In genomic region chr2:139813340-139813739, GRCh38 we compare ENCODE assay signal across 18 cellular contexts.
DNase-seq lines count a peak whose midpoint lies in the region; ATAC-seq and TF ChIP-seq lines count a peak whose summit lies in the region.
"Had no signal": no experiment of that assay in that cellular context is flagged by ENCODE, and none has a peak within 500 bp of the region (broad histone marks: within the 10 kb centered on the region; RNA-seq: fewer than 3 reads in every experiment).

No MANE protein-coding gene starts in this region.

- TF ChIP-seq POLR2A in stomach (IDR thresholded peaks at IDR 0.05), result no peak

- WGBS in stomach, 5 donors, result 85 to 89% (median 88%) methylated on average over 2 of the region's 2 CpGs

- TF ChIP-seq CTCF in stomach (IDR thresholded peaks at IDR 0.05), result no peak

- DNase-seq in DMS 273 (lab: John Stamatoyannopoulos, UW; ENCODE audit: unreplicated experiment) (peak; percentile 48), NCI-H2171 treated with DMSO at 0.1 percent for 48 hours (lab: John Stamatoyannopoulos, UW) (peak; percentile 84), NCI-H69 (lab: John Stamatoyannopoulos, UW) (peak; percentile 100), superior temporal gyrus (ENCODE audit: extremely low spot score) (peak; percentile 44), stomach (no peak)
- DNase-seq in activated CD4-positive, alpha-beta memory T cell treated with anti-CD3 and anti-CD28 coated beads, Interleukin-2, amount 10 ng/mL, durations not matched to agents 7 days and 5 days, result no peak
- DNase-seq: ACHN; C1 segment of cervical spinal cord; Calu3; CD4-positive, alpha-beta T cell; DMS153; DMS79 treated with DMSO at 0.1 percent for 48 hours; EL; GDM1 had no signal

- no peak overlapping the region for H3K4me3 ChIP-seq in stomach
- H3K4me3 ChIP-seq: K562 had no signal

- CTCF ChIA-PET in activated CD4-positive, alpha-beta memory T cell treated with anti-CD3 and anti-CD28 coated beads, Interleukin-2, amount 10 ng/mL, durations not matched to agents 7 days and 5 days (lab: Charles Lee), result no interaction called here

- H3K27ac Mint-ChIP-seq in activated CD4-positive, alpha-beta memory T cell treated with anti-CD3 and anti-CD28 coated beads, Interleukin-2, amount 10 ng/mL, durations not matched to agents 7 days and 5 days, result no peak overlapping the region
- H3K27ac Mint-ChIP-seq: B cell; CD4-positive, alpha-beta T cell had no signal

- intact Hi-C loops in stomach (cut with DNase I; ENCODE audit: low total_unique reads), result no loop called here

- no peaks in the 10 kb centered on the region for H3K9me3 ChIP-seq in stomach

- H3K27me3 ChIP-seq in stomach, result no peaks in the 10 kb centered on the region

- no peak for ATAC-seq in GM21528 (IDR thresholded peaks at IDR 0.05; ENCODE audit: low FRiP score, unreplicated experiment)
- ATAC-seq: HCT116, K562 had no signal

- no peak overlapping the region for H3K4me3 Mint-ChIP-seq in activated CD4-positive, alpha-beta memory T cell treated with anti-CD3 and anti-CD28 coated beads, Interleukin-2, amount 10 ng/mL, durations not matched to agents 7 days and 5 days
- H3K4me3 Mint-ChIP-seq: B cell; CD4-positive, alpha-beta T cell had no signal

- H3K27ac ChIP-seq in stomach, result no peak overlapping the region

- peaks cover 3% of the 10 kb centered on the region for H3K9me3 Mint-ChIP-seq in activated CD4-positive, alpha-beta memory T cell treated with anti-CD3 and anti-CD28 coated beads, Interleukin-2, amount 10 ng/mL, durations not matched to agents 7 days and 5 days

- H3K4me1 Mint-ChIP-seq in activated CD4-positive, alpha-beta memory T cell treated with anti-CD3 and anti-CD28 coated beads, Interleukin-2, amount 10 ng/mL, durations not matched to agents 7 days and 5 days, result no peaks in the 10 kb centered on the region
- H3K4me1 Mint-ChIP-seq: B cell had no signal

- POLR2A ChIA-PET in activated CD4-positive, alpha-beta memory T cell treated with anti-CD3 and anti-CD28 coated beads, Interleukin-2, amount 10 ng/mL, durations not matched to agents 7 days and 5 days (lab: Charles Lee), result no interaction called here

- no peaks in the 10 kb centered on the region for H3K4me1 ChIP-seq in stomach

- no peaks in the 10 kb centered on the region for H3K27me3 Mint-ChIP-seq in activated CD4-positive, alpha-beta memory T cell treated with anti-CD3 and anti-CD28 coated beads, Interleukin-2, amount 10 ng/mL, durations not matched to agents 7 days and 5 days
- H3K27me3 Mint-ChIP-seq: B cell; CD4-positive, alpha-beta T cell had no signal

- TF ChIP-seq EP300 in stomach (IDR thresholded peaks at IDR 0.05), result no peak

- H3K36me3 ChIP-seq in stomach, result no peaks in the 10 kb centered on the region

- H3K36me3 Mint-ChIP-seq in activated CD4-positive, alpha-beta memory T cell treated with anti-CD3 and anti-CD28 coated beads, Interleukin-2, amount 10 ng/mL, durations not matched to agents 7 days and 5 days (ENCODE audit: low read depth), result no peaks in the 10 kb centered on the region

Comparison
In these comparisons a context has a peak if more than half of its experiments do, and no peak if none do; other contexts are left out.
1. DNase-seq: peak in DMS 273 (single experiment), NCI-H2171 treated with DMSO at 0.1 percent for 48 hours (single experiment), NCI-H69 (single experiment) and superior temporal gyrus (single experiment); none in activated CD4-positive, alpha-beta memory T cell treated with anti-CD3 and anti-CD28 coated beads, Interleukin-2, amount 10 ng/mL, durations not matched to agents 7 days and 5 days (single experiment) and stomach (single experiment).